Comparison of ENCODE assay signal across 1 cellular context in genomic region chr11:530960-531825, GRCh38.
TF ChIP-seq lines count a peak whose summit lies in the region.

No MANE protein-coding gene starts in this region.

TF ChIP-seq in WTC11, 78 proteins besides CTCF, POLR2A, EP300 and RAD21 (continued from another document):
- TF ChIP-seq, protein P1, sequence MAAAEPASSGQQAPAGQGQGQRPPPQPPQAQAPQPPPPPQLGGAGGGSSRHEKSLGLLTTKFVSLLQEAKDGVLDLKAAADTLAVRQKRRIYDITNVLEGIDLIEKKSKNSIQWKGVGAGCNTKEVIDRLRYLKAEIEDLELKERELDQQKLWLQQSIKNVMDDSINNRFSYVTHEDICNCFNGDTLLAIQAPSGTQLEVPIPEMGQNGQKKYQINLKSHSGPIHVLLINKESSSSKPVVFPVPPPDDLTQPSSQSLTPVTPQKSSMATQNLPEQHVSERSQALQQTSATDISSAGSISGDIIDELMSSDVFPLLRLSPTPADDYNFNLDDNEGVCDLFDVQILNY (CRISPR knock-in tag; IDR thresholded peaks at IDR 0.05) = no peak
